Comparison of ENCODE assay signal across 8 cellular contexts in the genomic region with DNA sequence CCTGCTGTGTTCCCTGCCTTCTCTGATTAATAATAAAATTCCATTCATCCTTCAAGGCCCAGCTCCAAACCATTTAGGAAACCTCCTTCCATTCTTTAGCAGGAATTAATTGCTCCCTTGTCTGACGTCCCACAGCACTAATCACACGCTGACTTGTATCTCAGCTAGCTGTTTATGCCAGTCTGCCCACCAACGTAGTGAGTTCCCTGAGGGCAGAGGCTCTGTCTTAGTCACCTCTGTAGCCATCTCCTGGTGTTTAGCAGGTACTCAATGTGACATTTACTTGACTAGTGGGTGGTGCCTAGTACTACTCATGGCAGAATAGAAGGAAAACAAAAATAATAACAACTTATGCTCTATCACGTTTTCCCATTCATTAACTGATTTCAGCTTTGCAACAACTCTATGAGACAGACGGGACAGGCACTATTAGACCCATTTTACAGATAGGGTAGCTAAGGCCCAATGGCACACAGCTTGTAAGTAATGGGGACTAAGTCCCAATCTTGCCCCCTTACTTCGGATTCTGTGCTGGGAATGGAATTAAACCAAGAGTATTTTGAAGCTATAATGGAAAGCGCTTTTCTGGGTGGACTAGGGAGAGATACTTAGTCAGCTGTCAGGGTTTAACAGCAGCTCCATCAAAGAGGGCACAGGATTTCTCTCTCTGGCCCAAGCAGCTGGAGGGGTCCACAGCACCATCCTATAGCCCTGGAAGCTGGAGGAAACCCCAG. TPM values are rescaled to one million over a fixed set of nuclear protein-coding genes. Genes with fewer than 3 reads are reported as not detected.
DNase-seq lines count a peak whose midpoint lies in the region; ATAC-seq and TF ChIP-seq lines count a peak whose summit lies in the region.

No MANE protein-coding gene starts in this region.

- no peak for ATAC-seq in foreskin keratinocyte
- ATAC-seq in Right ventricle myocardium inferior: no peak

- TF ChIP-seq CTCF in HFF-Myc (IDR thresholded peaks at IDR 0.05; ENCODE audit: low read depth, low read length, missing control alignments) (no peak), VCaP (conservative IDR thresholded peaks at IDR 0.05) (no peak), foreskin keratinocyte (conservative IDR thresholded peaks at IDR 0.05) (no peak), smooth muscle cell (IDR thresholded peaks at IDR 0.05; ENCODE audit: borderline replicate concordance, insufficient read depth, poor library complexity, severe bottlenecking) (no peak)

- peak overlapping the region; percentile 91 for H3K9ac ChIP-seq in smooth muscle cell (ENCODE audit: low read depth)

- no peaks in the 10 kb centered on the region for H3F3A ChIP-seq in smooth muscle cell (ENCODE audit: low read depth)

- H2AFZ ChIP-seq in smooth muscle cell (ENCODE audit: low read depth): peak overlapping the region; percentile 83

- H4K20me1 ChIP-seq in smooth muscle cell (ENCODE audit: low read depth): peaks cover 11% of the 10 kb centered on the region

- intact Hi-C loops in Right ventricle myocardium inferior (cut with DNase I): loop anchor here (5.0 kb wide), 2 partner anchors 69 to 134 kb away; a partner anchor contains a TSS

- H3K27me3 ChIP-seq in foreskin keratinocyte (no peaks in the 10 kb centered on the region), smooth muscle cell (ENCODE audit: low read depth) (no peaks in the 10 kb centered on the region)

- no peak for DNase-seq in HFF-Myc (ENCODE audit: extremely low read depth, low read depth)
- peak in 1 of 2 donors; percentile 16 for DNase-seq in foreskin keratinocyte
- DNase-seq in smooth muscle cell (lab: John Stamatoyannopoulos, UW; ENCODE audit: unreplicated experiment): no peak
- DNase-seq in NCI-H526 (lab: John Stamatoyannopoulos, UW): no peak
- no peak for DNase-seq in HuH-7 (ENCODE audit: low spot score)
- DNase-seq in GF-D8 (lab: John Stamatoyannopoulos, UW): no peak
- no peak for DNase-seq in Right ventricle myocardium inferior (ENCODE audit: missing footprints)

- no peaks in the 10 kb centered on the region for H3K4me1 ChIP-seq in foreskin keratinocyte
- H3K4me1 ChIP-seq in smooth muscle cell (ENCODE audit: low read depth): no peaks in the 10 kb centered on the region

- H3K36me3 ChIP-seq in smooth muscle cell (ENCODE audit: low read depth): no peaks in the 10 kb centered on the region

- peak overlapping the region; percentile 75; the same call in 1 of the 2 replicates for H3K4me3 ChIP-seq in HFF-Myc (replicated peaks; ENCODE audit: low read depth, low read length)
- H3K4me3 ChIP-seq in smooth muscle cell: peak overlapping the region; percentile 88

- peaks cover 26% of the 10 kb centered on the region for H3K79me2 ChIP-seq in smooth muscle cell (ENCODE audit: low read depth)

- H3K9me3 ChIP-seq in smooth muscle cell (replicated peaks; ENCODE audit: low read depth): no peaks in the 10 kb centered on the region

- H3K27ac ChIP-seq in VCaP: peak overlapping the region; percentile 85
- H3K27ac ChIP-seq in foreskin keratinocyte: peak overlapping the region; percentile 21
- H3K27ac ChIP-seq in smooth muscle cell (ENCODE audit: low read depth): peak overlapping the region; percentile 95

- WGBS in smooth muscle cell (ENCODE audit: low lambda C conversion rate): 76% methylated on average over 7 of the region's 7 CpGs

- H3K4me2 ChIP-seq in smooth muscle cell: peak overlapping the region; percentile 88

RNA-seq across cellular contexts. Expression of a gene that starts 0.9 kb away (rescaled TPM):
- total RNA-seq in foreskin keratinocyte (12.7 and 13.0 TPM in 2 replicates), smooth muscle cell (6.5 and 6.7 TPM in 2 replicates), Right ventricle myocardium inferior (12.3 TPM)
- polyA plus RNA-seq in foreskin keratinocyte (6.5 and 7.4 TPM in 2 replicates), smooth muscle cell (13.9 and 19.6 TPM in 2 replicates)

RNA-seq across cellular contexts. Expression of a gene that starts 40.9 kb away (rescaled TPM):
- total RNA-seq in foreskin keratinocyte (5.0 and 8.4 TPM in 2 replicates), smooth muscle cell (2.6 and 4.0 TPM in 2 replicates), Right ventricle myocardium inferior (2.1 TPM)
- polyA plus RNA-seq in foreskin keratinocyte (3.6 and 6.1 TPM in 2 replicates), smooth muscle cell (3.1 and 6.9 TPM in 2 replicates)

Comparison
In these comparisons a context has a peak if more than half of its experiments do, and no peak if none do; other contexts are left out.
1. H3K27ac ChIP-seq: peak in every context shown above with its lines; median percentile 95 in smooth muscle cell; 85 in VCaP; 21 in foreskin keratinocyte.